26 cellular contexts compared by ENCODE assay signal in genomic region chr10:44070282-44070681, GRCh38.
DNase-seq lines count a peak whose midpoint lies in the region; ATAC-seq, FAIRE-seq and TF ChIP-seq lines count a peak whose summit lies in the region.
"Had no signal": no experiment of that assay in that cellular context is flagged by ENCODE, and none has a peak within 500 bp of the region (broad histone marks: within the 10 kb centered on the region; RNA-seq: fewer than 3 reads in every experiment).

No MANE protein-coding gene starts in this region.

- TF ChIP-seq CTCF in right lobe of liver (IDR thresholded peaks at IDR 0.05): no peak
- no peak for TF ChIP-seq CTCF in HepG2 (CRISPR knock-in tag; IDR thresholded peaks at IDR 0.05)
- TF ChIP-seq CTCF in PC-3 (conservative IDR thresholded peaks at IDR 0.05; ENCODE audit: low read depth, low read length): no peak

- H3K9me2 ChIP-seq in PC-3 (replicated peaks; ENCODE audit: low read length): no peaks in the 10 kb centered on the region

- TF ChIP-seq POLR2A in right lobe of liver (IDR thresholded peaks at IDR 0.05): no peak
- TF ChIP-seq POLR2A in HepG2 (IDR thresholded peaks at IDR 0.05; ENCODE audit: insufficient read depth in 1 of 2, low read depth in 2 of 2, low read length in 2 of 2): no peak

- H3K4me2 ChIP-seq in HepG2 (ENCODE audit: low read depth, low read length) (no peak overlapping the region), PC-3 (ENCODE audit: low read length) (no peak overlapping the region)

- H3K9me3 ChIP-seq in right lobe of liver: no peaks in the 10 kb centered on the region
- H3K9me3 ChIP-seq in HepG2 (ENCODE audit: low read length): 0 out of 2 replicates have a peak, but pooled peaks cover 4% of the 10 kb centered on the region
- H3K9me3 ChIP-seq in PC-3 (ENCODE audit: low read length): peaks cover 14% of the 10 kb centered on the region; the same call in 1 of the 2 replicates

- H3K27ac ChIP-seq in right lobe of liver (no peak overlapping the region), HepG2 (ENCODE audit: extremely low read length, insufficient read depth, low read length) (no peak overlapping the region), rectal smooth muscle tissue (ENCODE audit: low read depth, low read length) (peak overlapping the region; percentile 24), PC-3 (ENCODE audit: low read length) (no peak overlapping the region)
- H3K27ac ChIP-seq: VCaP had no signal

- H3K9ac ChIP-seq in HepG2 (ENCODE audit: insufficient read depth, low read depth, low read length) (no peak overlapping the region), rectal smooth muscle tissue (ENCODE audit: low read length) (no peak overlapping the region), PC-3 (ENCODE audit: low read length) (no peak overlapping the region)

- TF ChIP-seq RAD21 in HepG2 (CRISPR knock-in tag; IDR thresholded peaks at IDR 0.05): no peak

- H3K4me3 ChIP-seq in right lobe of liver (no peak overlapping the region), HepG2 (replicated peaks in 1 of 3; ENCODE audit: insufficient read depth in 1 of 3, low read depth in 2 of 3, low read length in 3 of 3) (no peak overlapping the region), rectal smooth muscle tissue (ENCODE audit: low read length) (no peak overlapping the region), PC-3 (ENCODE audit: low read length) (no peak overlapping the region)

- POLR2A ChIA-PET in HepG2 (lab: Yijun Ruan, JAX): no interaction called here
- POLR2A ChIA-PET in PC-3 (lab: Charles Lee; ENCODE audit: unreplicated experiment): no interaction called here

- CTCF ChIA-PET in HepG2 (lab: Yijun Ruan, JAX; ENCODE audit: low intra/inter-chr PET ratio, low total read pairs) (no interaction called here), PC-3 (lab: Charles Lee) (no interaction called here)

- ATAC-seq in right lobe of liver (peak; percentile 31 to 67 (median 49)), HepG2 (no peak), left ventricle myocardium superior (peak; percentile 87), PC-3 (no peak), GM19023 (IDR thresholded peaks at IDR 0.05; ENCODE audit: unreplicated experiment) (no peak)
- ATAC-seq: natural killer cell, Panc1 had no signal

- no peaks in the 10 kb centered on the region for H3F3A ChIP-seq in PC-3 (ENCODE audit: low read length, unreplicated experiment)

- no peaks in the 10 kb centered on the region for H3K36me3 ChIP-seq in right lobe of liver
- no peaks in the 10 kb centered on the region for H3K36me3 ChIP-seq in HepG2 (replicated peaks in 1 of 2; ENCODE audit: control insufficient read depth in 1 of 2, insufficient read depth in 2 of 2, low read length in 2 of 2)
- no peaks in the 10 kb centered on the region for H3K36me3 ChIP-seq in rectal smooth muscle tissue (ENCODE audit: control insufficient read depth, insufficient read depth, low read length)
- no peaks in the 10 kb centered on the region for H3K36me3 ChIP-seq in PC-3 (ENCODE audit: low read depth, low read length)

- H4K20me1 ChIP-seq in HepG2 (ENCODE audit: insufficient read depth, low read length) (no peaks in the 10 kb centered on the region), PC-3 (ENCODE audit: low read length) (no peaks in the 10 kb centered on the region)

- H3K79me2 ChIP-seq in HepG2 (ENCODE audit: insufficient read depth, low read length): no peaks in the 10 kb centered on the region
- no peaks in the 10 kb centered on the region for H3K79me2 ChIP-seq in PC-3 (ENCODE audit: low read length)

- H2AFZ ChIP-seq in HepG2 (ENCODE audit: low read length) (no peak overlapping the region), PC-3 (ENCODE audit: low read length) (no peak overlapping the region)

- 70% methylated on average over 5 of the region's 5 CpGs for WGBS in right lobe of liver (ENCODE audit: insufficient coverage, low coverage, low lambda C conversion rate, missing lambda C conversion rate)
- 50% methylated on average over 4 of the region's 5 CpGs for WGBS in HepG2 (ENCODE audit: low lambda C conversion rate)

- peak; percentile 33 to 78 (median 68) for DNase-seq in right lobe of liver
- no peak for DNase-seq in HepG2 (ENCODE audit: low spot score)
- DNase-seq in left ventricle myocardium superior: peak; percentile 81
- DNase-seq in PC-3: no peak
- no peak for DNase-seq in LoVo (ENCODE audit: low spot score)
- DNase-seq in iPS-NIHi7 (ENCODE audit: extremely low spot score): no peak
- DNase-seq: activated CD4-positive, alpha-beta T cell treated with anti-CD3 and anti-CD28 coated beads for 48 hours; activated gamma-delta T cell treated with Interleukin-2 at 50 U/mL for 16 hours; activated T-cell treated with anti-CD3 and anti-CD28 coated beads, Interleukin-2, amount 50 U/mL, for 24 hours; AML-193; CD4-positive, alpha-beta memory T cell; effector CD4-positive, alpha-beta T cell; natural killer cell; NCI-H1105 treated with DMSO at 0.1 percent for 48 hours; NCI-H1930; NCI-H526 treated with DMSO at 0.1 percent for 48 hours; stimulated activated CD4-positive, alpha-beta T cell treated with anti-CD3 and anti-CD28 coated beads, Interleukin-12 subunit alpha, Interleukin-12 subunit beta, amount 100 ng/mL, for 4 hours; stimulated activated CD4-positive, alpha-beta T cell treated with anti-CD3 and anti-CD28 coated beads, Interleukin-4, amount 100 ng/mL, for 24 hours; stimulated activated naive B cell treated with anti-CD40 and anti-IgM and Interleukin-4, amounts not matched to agents 10 μg/mL and 1 μg/mL and 100 μg/mL, for 72 hours; SW 1271; T-helper 9 cell had no signal

- in situ Hi-C loops in HepG2 (cut with HindIII; ENCODE audit: extremely low pct_ligation_motif_present, low pct_unique_long_range_greater_than_20kb): no loop called here

- intact Hi-C loops in right lobe of liver (cut with DNase I) (no loop called here), HepG2 (cut with micrococcal nuclease; ENCODE audit: unreplicated experiment) (no loop called here), left ventricle myocardium superior (cut with micrococcal nuclease) (no loop called here), PC-3 (cut with micrococcal nuclease) (no loop called here)

- peaks cover 0 to 9% (median 4%) of the 10 kb centered on the region in 4 donors for H3K4me1 ChIP-seq in right lobe of liver
- peaks cover 11% of the 10 kb centered on the region; the same call in 1 of the 2 replicates for H3K4me1 ChIP-seq in HepG2 (ENCODE audit: insufficient read depth, low read length)
- H3K4me1 ChIP-seq in rectal smooth muscle tissue (ENCODE audit: control insufficient read depth, insufficient read depth, low read length): peaks cover 31% of the 10 kb centered on the region
- H3K4me1 ChIP-seq in PC-3 (ENCODE audit: insufficient read depth, low read length): no peaks in the 10 kb centered on the region

- no peaks in the 10 kb centered on the region for H3K27me3 ChIP-seq in right lobe of liver
- no peaks in the 10 kb centered on the region for H3K27me3 ChIP-seq in HepG2 (ENCODE audit: control insufficient read depth in 1 of 2, insufficient read depth in 2 of 2, low read length in 2 of 2)
- H3K27me3 ChIP-seq in rectal smooth muscle tissue (ENCODE audit: control insufficient read depth, insufficient read depth, low read length): no peaks in the 10 kb centered on the region
- H3K27me3 ChIP-seq in PC-3 (ENCODE audit: low read length): peaks cover 3% of the 10 kb centered on the region; the same call in 1 of the 2 replicates

- no TSS peak for BruUV-seq in HepG2 (replicated peaks; lab: Mats Ljungman, UMichigan)
- no TSS peak for BruUV-seq in PC-3 (replicated peaks; lab: Mats Ljungman, UMichigan)

- no peak for FAIRE-seq in HepG2 (lab: Jason Lieb, UNC)
- FAIRE-seq: A204.1 had no signal

- TF ChIP-seq EP300 in HepG2 (IDR thresholded peaks at IDR 0.05; ENCODE audit: low read depth in 2 of 2, low read length in 2 of 2) (no peak), HepG2 (CRISPR knock-in tag; IDR thresholded peaks at IDR 0.05; ENCODE audit: borderline replicate concordance) (no peak)

TF ChIP-seq in HepG2, 621 proteins besides CTCF, POLR2A, EP300 and RAD21:
- TF ChIP-seq FOXK1 (CRISPR knock-in tag; IDR thresholded peaks at IDR 0.05; ENCODE audit: borderline replicate concordance, low read depth) (no peak), DMAP1 (CRISPR knock-in tag; IDR thresholded peaks at IDR 0.05) (no peak), ZNF180 (CRISPR knock-in tag; IDR thresholded peaks at IDR 0.05; ENCODE audit: borderline replicate concordance, low read depth) (no peak), ZNF10 (CRISPR knock-in tag; IDR thresholded peaks at IDR 0.05; ENCODE audit: borderline replicate concordance, low read depth) (no peak), ZSCAN21 (CRISPR knock-in tag; IDR thresholded peaks at IDR 0.05; ENCODE audit: borderline replicate concordance) (no peak), ZSCAN22 (CRISPR knock-in tag; IDR thresholded peaks at IDR 0.05) (no peak), POLR2AphosphoS2 (IDR thresholded peaks at IDR 0.05; ENCODE audit: low read depth, low read length) (no peak), NRL (CRISPR knock-in tag; IDR thresholded peaks at IDR 0.05; ENCODE audit: borderline replicate concordance) (no peak), ZNF451 (CRISPR knock-in tag; IDR thresholded peaks at IDR 0.05) (no peak), FOXK2 (IDR thresholded peaks at IDR 0.05) (no peak), NR0B2 (CRISPR knock-in tag; IDR thresholded peaks at IDR 0.05) (no peak)

Comparison
In these comparisons a context has a peak if more than half of its experiments do, and no peak if none do; other contexts are left out.
1. ATAC-seq: peak in right lobe of liver (4 of 4) and left ventricle myocardium superior (single experiment); none in HepG2 (single experiment), PC-3 (single experiment) and GM19023 (single experiment).
2. DNase-seq: peak in right lobe of liver (3 of 3) and left ventricle myocardium superior (single experiment); none in HepG2 (single experiment), PC-3 (single experiment), LoVo (single experiment) and iPS-NIHi7 (single experiment).